10 cellular contexts compared by ENCODE assay signal in genomic region chr17:66855204-66855603, GRCh38. TPM values are rescaled to one million over a fixed set of nuclear protein-coding genes. Genes with fewer than 3 reads are reported as not detected.
DNase-seq lines count a peak whose midpoint lies in the region; TF ChIP-seq lines count a peak whose summit lies in the region.
"Had no signal": no experiment of that assay in that cellular context is flagged by ENCODE, and none has a peak within 500 bp of the region (broad histone marks: within the 10 kb centered on the region; RNA-seq: fewer than 3 reads in every experiment).

No MANE protein-coding gene starts in this region.

- intact Hi-C loops in transverse colon (cut with DNase I; ENCODE audit: low total_unique reads), result no loop called here

- DNase-seq in activated CD4-positive, alpha-beta T cell treated with anti-CD3 and anti-CD28 coated beads for 24 hours (ENCODE audit: low read depth in 2 of 2), result peak; percentile 8 to 23
- no peak for DNase-seq in activated CD4-positive, alpha-beta T cell treated with anti-CD3 and anti-CD28 coated beads for 1 hour
- DNase-seq in T follicular helper cell (ENCODE audit: low read depth) (peak; percentile 5), epithelial cell of esophagus (ENCODE audit: low read depth) (no peak), NCI-H146 treated with DMSO at 0.1 percent for 48 hours (lab: John Stamatoyannopoulos, UW; ENCODE audit: unreplicated experiment) (no peak), transverse colon (no peak), HuH-7.5 (ENCODE audit: low spot score) (no peak)
- peak; percentile 12 for DNase-seq in stimulated activated CD8-positive, alpha-beta memory T cell treated with anti-CD3 and anti-CD28 coated beads, Interleukin-7, amount 100 ng/mL, for 24 hours (ENCODE audit: low read depth)
- DNase-seq: CD4-positive, alpha-beta memory T cell had no signal

- no peak for TF ChIP-seq POLR2A in transverse colon (IDR thresholded peaks at IDR 0.05)

- H3K27me3 ChIP-seq in transverse colon, result no peaks in the 10 kb centered on the region

- TF ChIP-seq CTCF in epithelial cell of esophagus (IDR thresholded peaks at IDR 0.05; ENCODE audit: insufficient read depth, low read depth, low read length, missing control alignments), result peak; percentile 10
- peak in 1 of 5 experiments; percentile 12 for TF ChIP-seq CTCF in transverse colon (IDR thresholded peaks at IDR 0.05)

- in situ Hi-C loops in transverse colon (cut with MboI; ENCODE audit: low pct_ligation_motif_present in 1 of 4, low pct_unique_long_range_greater_than_20kb in 1 of 4, low sequenced_read_pairs in 3 of 4), result no loop called here

- H3K36me3 ChIP-seq in transverse colon, result no peaks in the 10 kb centered on the region
- H3K36me3 ChIP-seq: HAP-1 had no signal

- no peaks in the 10 kb centered on the region for H3K4me1 ChIP-seq in transverse colon
- H3K4me1 ChIP-seq: HAP-1 had no signal

- H3K9me3 ChIP-seq in transverse colon, result peaks cover 0 to 8% of the 10 kb centered on the region in 2 donors
- H3K9me3 ChIP-seq: HAP-1 had no signal

- TF ChIP-seq EP300 in transverse colon (IDR thresholded peaks at IDR 0.05; ENCODE audit: low read depth), result no peak

- no peak overlapping the region for H3K27ac ChIP-seq in transverse colon

- 71 to 78% methylated on average over 5 to 10 of the region's 10 CpGs for WGBS in transverse colon (ENCODE audit: low coverage in 1 of 2), 2 donors

- H3K4me3 ChIP-seq in epithelial cell of esophagus (ENCODE audit: low read length) (no peak overlapping the region), transverse colon (no peak overlapping the region)
- H3K4me3 ChIP-seq: HAP-1 had no signal

RNA-seq across cellular contexts. Expression of gene CACNG5, which starts 20.3 kb away (rescaled TPM):
- total RNA-seq in transverse colon, result under 1 TPM in 1 of 4 donors, not detected in 3; 0.32 TPM
- total RNA-seq: CD4-positive, alpha-beta memory T cell had no signal

Comparison
In these comparisons a context has a peak if more than half of its experiments do, and no peak if none do; other contexts are left out.
1. DNase-seq: peak in activated CD4-positive, alpha-beta T cell treated with anti-CD3 and anti-CD28 coated beads for 24 hours (2 of 2), T follicular helper cell (single experiment) and stimulated activated CD8-positive, alpha-beta memory T cell treated with anti-CD3 and anti-CD28 coated beads, Interleukin-7, amount 100 ng/mL, for 24 hours (single experiment); none in activated CD4-positive, alpha-beta T cell treated with anti-CD3 and anti-CD28 coated beads for 1 hour (single experiment), epithelial cell of esophagus (single experiment), NCI-H146 treated with DMSO at 0.1 percent for 48 hours (single experiment), transverse colon (single experiment) and HuH-7.5 (single experiment).